ENCODE assay signal across 12 cellular contexts in the genomic region with DNA sequence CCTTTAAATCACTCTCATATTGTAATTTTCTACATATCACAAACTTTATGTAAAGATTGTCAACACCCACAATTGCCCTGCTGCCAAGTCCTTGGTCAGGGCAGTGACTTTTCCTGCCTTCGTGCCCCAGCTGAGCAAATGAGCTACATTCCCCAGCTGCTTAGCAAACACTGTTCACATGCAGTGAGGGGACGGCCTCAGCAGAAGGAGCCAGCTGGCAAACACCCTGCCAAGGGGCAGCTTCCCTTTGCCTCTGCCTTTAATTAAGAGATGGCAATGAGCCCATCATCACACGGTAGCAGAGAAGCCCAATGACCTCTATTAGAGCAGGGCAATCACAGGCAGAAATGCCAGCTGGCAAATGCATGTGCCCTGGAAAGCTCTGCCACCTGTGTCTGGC.
DNase-seq lines count a peak whose midpoint lies in the region; ATAC-seq, FAIRE-seq and TF ChIP-seq lines count a peak whose summit lies in the region.
"Had no signal": no experiment of that assay in that cellular context is flagged by ENCODE, and none has a peak within 500 bp of the region (broad histone marks: within the 10 kb centered on the region; RNA-seq: fewer than 3 reads in every experiment).

No MANE protein-coding gene starts in this region.

- no peak for FAIRE-seq in GM12891 (lab: Jason Lieb, UNC)

- H3K9me3 ChIP-seq in RWPE2 (ENCODE audit: severe bottlenecking) (no peaks in the 10 kb centered on the region), left ventricle myocardium inferior (replicated peaks) (no peaks in the 10 kb centered on the region)
- H3K9me3 ChIP-seq: adrenal gland, gastrocnemius medialis had no signal

- intact Hi-C loops in left ventricle myocardium inferior (cut with micrococcal nuclease) = no loop called here

- H3K27me3 ChIP-seq in RWPE2 (ENCODE audit: insufficient read depth, poor library complexity, severe bottlenecking) (no peaks in the 10 kb centered on the region), left ventricle myocardium inferior (ENCODE audit: low read depth) (no peaks in the 10 kb centered on the region)
- H3K27me3 ChIP-seq: adrenal gland, gastrocnemius medialis had no signal

- no peak for TF ChIP-seq POLR2A in GM12891 (IDR thresholded peaks at IDR 0.05; ENCODE audit: low read depth, low read length)

- TF ChIP-seq CTCF in RWPE2 (IDR thresholded peaks at IDR 0.05; ENCODE audit: poor library complexity, severe bottlenecking) = no peak
- no peak for TF ChIP-seq CTCF in left ventricle myocardium inferior (IDR thresholded peaks at IDR 0.05; ENCODE audit: borderline replicate concordance)

- H3K4me3 ChIP-seq in RWPE2 (ENCODE audit: severe bottlenecking) = no peak overlapping the region
- H3K4me3 ChIP-seq in left ventricle myocardium inferior = no peak overlapping the region
- H3K4me3 ChIP-seq: adrenal gland, gastrocnemius medialis had no signal

- ATAC-seq in RWPE2 (ENCODE audit: low read depth) = 0 out of 3 replicates have a peak, but pooled peaks have one; percentile 35
- ATAC-seq in GM19452 (IDR thresholded peaks at IDR 0.05; ENCODE audit: unreplicated experiment) = no peak
- ATAC-seq in GM21423 (IDR thresholded peaks at IDR 0.05; ENCODE audit: unreplicated experiment) = no peak
- ATAC-seq: gastrocnemius medialis, HCT116 had no signal

- H3K4me1 ChIP-seq in RWPE2 (ENCODE audit: insufficient read depth, poor library complexity, severe bottlenecking) = no peaks in the 10 kb centered on the region
- no peaks in the 10 kb centered on the region for H3K4me1 ChIP-seq in left ventricle myocardium inferior
- H3K4me1 ChIP-seq: adrenal gland, gastrocnemius medialis had no signal

- DNase-seq in A172 (ENCODE audit: low spot score) (peak; percentile 8), LHCN-M2 (ENCODE audit: low read depth) (peak; percentile 8), RWPE2 (ENCODE audit: low spot score) (no peak), left ventricle myocardium inferior (peak; percentile 26), NOMO-1 treated with DMSO at 0.1 percent for 48 hours (lab: John Stamatoyannopoulos, UW; ENCODE audit: unreplicated experiment) (no peak), GM12891 (ENCODE audit: insufficient read length, low spot score) (no peak)
- DNase-seq: gastrocnemius medialis, naive B cell had no signal

- no peak overlapping the region for H3K27ac ChIP-seq in RWPE2 (ENCODE audit: poor library complexity, severe bottlenecking)
- H3K27ac ChIP-seq in left ventricle myocardium inferior (replicated peaks) = no peak overlapping the region
- H3K27ac ChIP-seq: adrenal gland, gastrocnemius medialis had no signal

- H3K36me3 ChIP-seq in RWPE2 (ENCODE audit: low read depth) (no peaks in the 10 kb centered on the region), left ventricle myocardium inferior (no peaks in the 10 kb centered on the region)
- H3K36me3 ChIP-seq: adrenal gland, gastrocnemius medialis had no signal

TF ChIP-seq in GM12891, 5 proteins besides CTCF, POLR2A, EP300 and RAD21:
- no peak for TF ChIP-seq POU2F2 (IDR thresholded peaks at IDR 0.05; ENCODE audit: low read depth, low read length)
- no peak for TF ChIP-seq SPI1 (IDR thresholded peaks at IDR 0.05; ENCODE audit: low read depth, low read length)
- no peak for TF ChIP-seq POLR2AphosphoS5 (IDR thresholded peaks at IDR 0.05; ENCODE audit: low read depth, low read length)
- TF ChIP-seq TAF1 (IDR thresholded peaks at IDR 0.05; ENCODE audit: low read depth, low read length) = no peak
- TF ChIP-seq PAX5 (IDR thresholded peaks at IDR 0.05; ENCODE audit: insufficient read depth, low read length, severe bottlenecking) = no peak

Comparison
In these comparisons a context has a peak if more than half of its experiments do, and no peak if none do; other contexts are left out.
1. DNase-seq: peak in A172 (single experiment), LHCN-M2 (single experiment) and left ventricle myocardium inferior (single experiment); none in RWPE2 (single experiment), NOMO-1 treated with DMSO at 0.1 percent for 48 hours (single experiment) and GM12891 (single experiment).